ENCODE assay signal across 25 cellular contexts in the genomic region with DNA sequence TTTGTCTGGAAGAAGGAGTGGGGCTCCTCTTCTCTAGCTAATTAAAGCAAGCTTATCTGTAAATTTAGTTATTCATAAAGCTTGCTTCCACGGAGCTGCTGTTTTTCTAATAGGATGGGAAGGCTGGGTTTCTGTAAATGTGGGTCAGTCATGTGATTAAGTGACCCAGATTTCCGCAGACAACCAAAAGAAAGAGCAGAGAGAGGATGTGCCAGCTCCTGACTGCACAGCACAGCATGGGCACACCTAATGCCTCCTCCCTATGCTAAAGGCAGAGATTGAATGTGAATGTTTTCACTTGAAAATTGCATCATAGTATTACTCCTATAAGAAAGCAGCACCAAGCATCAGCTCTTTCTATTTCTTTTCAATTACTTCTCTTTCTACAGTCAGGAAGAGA.
A peak's percentile ranks its signal among the peaks of the same experiment; 100 is the strongest.
DNase-seq lines count a peak whose midpoint lies in the region; ATAC-seq, FAIRE-seq and TF ChIP-seq lines count a peak whose summit lies in the region.
"Had no signal": no experiment of that assay in that cellular context is flagged by ENCODE, and none has a peak within 500 bp of the region (broad histone marks: within the 10 kb centered on the region; RNA-seq: fewer than 3 reads in every experiment).

No MANE protein-coding gene starts in this region.

- H3K18ac ChIP-seq in trophoblast cell (ENCODE audit: low read length), result no peak overlapping the region

- H2BK5ac ChIP-seq in trophoblast cell (ENCODE audit: low read depth, low read length, poor library complexity), result no peak overlapping the region

- H4K91ac ChIP-seq in trophoblast cell (ENCODE audit: low read depth, low read length), result no peak overlapping the region

- FAIRE-seq in astrocyte (lab: Jason Lieb, UNC), result no peak
- FAIRE-seq: GM19239, islet of Langerhans had no signal

- H3K27me3 ChIP-seq in astrocyte (ENCODE audit: insufficient read depth, low read length) (no peaks in the 10 kb centered on the region), trophoblast cell (ENCODE audit: insufficient read depth, low read length) (no peaks in the 10 kb centered on the region)
- H3K27me3 ChIP-seq: ascending aorta, heart right ventricle, MG63, right atrium auricular region, tibial nerve had no signal

- no peak overlapping the region for H2AK5ac ChIP-seq in trophoblast cell (ENCODE audit: low read length)

- no peak overlapping the region for H3K23ac ChIP-seq in trophoblast cell (ENCODE audit: low read length)

- no peak overlapping the region for H4K8ac ChIP-seq in trophoblast cell (ENCODE audit: low read depth, low read length)

- WGBS in trophoblast cell (ENCODE audit: extremely low coverage, insufficient coverage, insufficient read length), result no CpG with 5 or more reads among the region's 2 CpGs
- WGBS in lower leg skin, 2 donors, result 23 to 24% methylated on average over 2 of the region's 2 CpGs

- H3K4me1 ChIP-seq in astrocyte (ENCODE audit: insufficient read depth, low read length) (peaks cover 35% of the 10 kb centered on the region), trophoblast cell (ENCODE audit: control insufficient read depth in 1 of 2, insufficient read depth in 2 of 2, low read length in 2 of 2) (peaks cover 6 to 8% of the 10 kb centered on the region in 2 experiments)
- H3K4me1 ChIP-seq: right atrium auricular region had no signal

- no peak overlapping the region for H3K4me3 Mint-ChIP-seq in astrocyte (ENCODE audit: unreplicated experiment)
- H3K4me3 Mint-ChIP-seq in HFFc6, result no peak overlapping the region
- H3K4me3 Mint-ChIP-seq: activated CD4-positive, alpha-beta T cell treated with anti-CD3 and anti-CD28 coated beads, Interleukin-2, amount 10 ng/mL, durations not matched to agents 7 days and 5 days; CD4-positive, alpha-beta memory T cell; IgD-negative memory B cell; memory B cell; nephron had no signal

- peak; percentile 34 for DNase-seq in EH (ENCODE audit: low read depth)
- DNase-seq in astrocyte (ENCODE audit: low read depth), result no peak
- peak; percentile 11 for DNase-seq in fibroblast of villous mesenchyme (ENCODE audit: low read depth)
- no peak for DNase-seq in trophoblast cell
- no peak for DNase-seq in lower leg skin (ENCODE audit: low spot score in 2 of 2)
- no peak for DNase-seq in HFFc6
- no peak for DNase-seq in sciatic nerve (ENCODE audit: low spot score)
- DNase-seq: activated CD4-positive, alpha-beta T cell treated with anti-CD3 and anti-CD28 coated beads, Interleukin-2, amount 10 ng/mL, durations not matched to agents 7 days and 5 days; activated naive CD4-positive, alpha-beta T cell; dermis blood vessel endothelial cell; DMS79; heart right ventricle; MG63; RPMI8226; stimulated activated naive CD4-positive, alpha-beta T cell had no signal

- H3K9me3 ChIP-seq in astrocyte (ENCODE audit: insufficient read depth, low read depth, low read length) (no peaks in the 10 kb centered on the region), trophoblast cell (ENCODE audit: insufficient read depth, low read depth, low read length) (no peaks in the 10 kb centered on the region)
- H3K9me3 ChIP-seq: ascending aorta, heart right ventricle, MG63, right atrium auricular region, tibial nerve had no signal

- H3K36me3 Mint-ChIP-seq in astrocyte (ENCODE audit: low read depth, unreplicated experiment) (peaks cover under 1% of the 10 kb centered on the region), HFFc6 (ENCODE audit: low read depth) (no peaks in the 10 kb centered on the region)
- H3K36me3 Mint-ChIP-seq: CD4-positive, alpha-beta memory T cell; IgD-negative memory B cell; memory B cell had no signal

- H3K9me3 Mint-ChIP-seq in astrocyte (ENCODE audit: unreplicated experiment), result no peaks in the 10 kb centered on the region
- H3K9me3 Mint-ChIP-seq in HFFc6, result peaks cover 1% of the 10 kb centered on the region
- H3K9me3 Mint-ChIP-seq: activated CD4-positive, alpha-beta T cell treated with anti-CD3 and anti-CD28 coated beads, Interleukin-2, amount 10 ng/mL, durations not matched to agents 7 days and 5 days; nephron had no signal

- peak overlapping the region; percentile 2 for H3K4me3 ChIP-seq in astrocyte (ENCODE audit: insufficient read depth, low read depth, low read length)
- no peak overlapping the region for H3K4me3 ChIP-seq in fibroblast of villous mesenchyme (ENCODE audit: low read depth, low read length)
- H3K4me3 ChIP-seq in trophoblast cell (ENCODE audit: low read depth, low read length), result no peak overlapping the region
- no peak overlapping the region for H3K4me3 ChIP-seq in lower leg skin (ENCODE audit: low read depth, poor library complexity, severe bottlenecking)
- H3K4me3 ChIP-seq: ascending aorta, heart right ventricle, MG63, right atrium auricular region, tibial nerve had no signal

- peak overlapping the region; percentile 29 for H3K27ac Mint-ChIP-seq in astrocyte (ENCODE audit: unreplicated experiment)
- no peak overlapping the region for H3K27ac Mint-ChIP-seq in HFFc6
- H3K27ac Mint-ChIP-seq: activated CD4-positive, alpha-beta T cell treated with anti-CD3 and anti-CD28 coated beads, Interleukin-2, amount 10 ng/mL, durations not matched to agents 7 days and 5 days; IgD-negative memory B cell; memory B cell; nephron had no signal

- ATAC-seq in GM18511 (IDR thresholded peaks at IDR 0.05; ENCODE audit: unreplicated experiment) (no peak), sciatic nerve (no peak)
- ATAC-seq: heart right ventricle had no signal

- peaks cover 44% of the 10 kb centered on the region for H3K4me1 Mint-ChIP-seq in astrocyte (ENCODE audit: low read depth, unreplicated experiment)
- H3K4me1 Mint-ChIP-seq in HFFc6 (ENCODE audit: low read depth), result peaks cover 37% of the 10 kb centered on the region
- H3K4me1 Mint-ChIP-seq: activated CD4-positive, alpha-beta T cell treated with anti-CD3 and anti-CD28 coated beads, Interleukin-2, amount 10 ng/mL, durations not matched to agents 7 days and 5 days; CD4-positive, alpha-beta memory T cell; IgD-negative memory B cell; memory B cell had no signal

- no peak overlapping the region for H2AFZ ChIP-seq in astrocyte (ENCODE audit: low read depth, low read length)
- no peak overlapping the region for H2AFZ ChIP-seq in trophoblast cell (ENCODE audit: insufficient read depth, low read length, poor library complexity)

- H4K20me1 ChIP-seq in astrocyte (ENCODE audit: insufficient read depth, low read length), result no peaks in the 10 kb centered on the region

- intact Hi-C loops in lower leg skin (cut with DNase I; ENCODE audit: low total_unique reads), result loop anchor here (5.0 kb wide), 1 partner anchor 463 kb away; no protein-coding TSS in a partner anchor
- intact Hi-C loops in sciatic nerve (cut with DNase I), result no loop called here

- H3K9ac ChIP-seq in astrocyte (ENCODE audit: low read length) (peak overlapping the region; percentile 65), trophoblast cell (ENCODE audit: low read length) (no peak overlapping the region)

- no peaks in the 10 kb centered on the region for H3K79me2 ChIP-seq in astrocyte (ENCODE audit: insufficient read depth, low read length)
- no peaks in the 10 kb centered on the region for H3K79me2 ChIP-seq in trophoblast cell (ENCODE audit: control insufficient read depth, insufficient read depth, low read length, poor library complexity)

- H2BK12ac ChIP-seq in trophoblast cell (ENCODE audit: low read length), result peak overlapping the region; percentile 44

- H3K27me3 Mint-ChIP-seq in astrocyte (ENCODE audit: low read depth, unreplicated experiment), result no peaks in the 10 kb centered on the region
- no peaks in the 10 kb centered on the region; the same call in 1 of the 2 replicates for H3K27me3 Mint-ChIP-seq in HFFc6 (ENCODE audit: insufficient read depth)
- H3K27me3 Mint-ChIP-seq: activated CD4-positive, alpha-beta T cell treated with anti-CD3 and anti-CD28 coated beads, Interleukin-2, amount 10 ng/mL, durations not matched to agents 7 days and 5 days; CD4-positive, alpha-beta memory T cell; IgD-negative memory B cell; memory B cell had no signal

- no peak overlapping the region for H3K14ac ChIP-seq in trophoblast cell (ENCODE audit: low read length)

- H3K4me2 ChIP-seq in astrocyte (ENCODE audit: low read length) (peak overlapping the region; percentile 75), trophoblast cell (ENCODE audit: low read length) (no peak overlapping the region)

- H3K36me3 ChIP-seq in astrocyte (ENCODE audit: insufficient read depth, low read length) (no peaks in the 10 kb centered on the region), trophoblast cell (ENCODE audit: control insufficient read depth in 1 of 2, insufficient read depth in 2 of 2, low read length in 2 of 2) (no peaks in the 10 kb centered on the region)
- H3K36me3 ChIP-seq: ascending aorta, heart right ventricle, MG63, right atrium auricular region, tibial nerve had no signal

- peaks cover 2% of the 10 kb centered on the region for H3K79me1 ChIP-seq in trophoblast cell (ENCODE audit: low read length)

- TF ChIP-seq POLR2A in lower leg skin (IDR thresholded peaks at IDR 0.05), result no peak

- H2BK120ac ChIP-seq in trophoblast cell (ENCODE audit: insufficient read depth, low read length, poor library complexity), result no peak overlapping the region

- no peak overlapping the region for H4K12ac ChIP-seq in trophoblast cell (ENCODE audit: low read depth, low read length)

- TF ChIP-seq CTCF in astrocyte (IDR thresholded peaks at IDR 0.05; ENCODE audit: insufficient read depth, low read depth, low read length), result no peak
- TF ChIP-seq CTCF in fibroblast of villous mesenchyme (IDR thresholded peaks at IDR 0.05; ENCODE audit: insufficient read depth, low read depth, low read length), result no peak
- no peak for TF ChIP-seq CTCF in lower leg skin (IDR thresholded peaks at IDR 0.05)
- no peak for TF ChIP-seq CTCF in HFFc6 (IDR thresholded peaks at IDR 0.05)

- H3K27ac ChIP-seq in astrocyte (ENCODE audit: low read depth, low read length) (peak overlapping the region; percentile 61), trophoblast cell (ENCODE audit: low read depth, low read length) (no peak overlapping the region)
- H3K27ac ChIP-seq: ascending aorta, heart right ventricle, right atrium auricular region, tibial nerve had no signal

- H3K4ac ChIP-seq in trophoblast cell (ENCODE audit: low read depth, low read length), result no peak overlapping the region

Comparison
In these comparisons a context has a peak if more than half of its experiments do, and no peak if none do; other contexts are left out.
1. DNase-seq: peak in EH (single experiment) and fibroblast of villous mesenchyme (single experiment); none in astrocyte (single experiment), trophoblast cell (0 of 2), lower leg skin (0 of 2), HFFc6 (single experiment) and sciatic nerve (single experiment).